Comparison of ENCODE assay signal across 1 cellular context in the genomic region with DNA sequence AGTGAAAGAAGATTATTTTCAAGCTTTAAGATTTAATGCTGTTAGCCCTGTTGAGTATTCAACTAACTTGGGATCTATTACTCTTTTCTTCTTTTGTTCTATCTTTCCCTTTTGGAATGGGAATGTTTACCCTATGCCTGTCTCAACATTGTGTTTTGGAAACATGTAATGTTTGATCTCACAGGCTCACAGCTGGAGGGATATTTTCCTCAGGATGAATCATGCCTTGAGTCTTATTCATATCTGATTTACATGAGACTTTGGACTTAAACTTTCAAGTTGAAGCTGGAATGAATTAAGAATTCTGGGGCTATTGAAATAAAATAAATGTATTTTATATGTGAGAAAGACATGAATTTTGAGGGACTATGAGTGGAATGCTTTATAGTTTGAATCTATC.
TF ChIP-seq lines count a peak whose summit lies in the region.

No MANE protein-coding gene starts in this region.

TF ChIP-seq in endothelial cell of umbilical vein, 7 proteins besides CTCF, POLR2A, EP300 and RAD21 (continued from another document):
- no peak for TF ChIP-seq MAX (IDR thresholded peaks at IDR 0.05; ENCODE audit: insufficient read depth, insufficient read length)
